In the genomic region with DNA sequence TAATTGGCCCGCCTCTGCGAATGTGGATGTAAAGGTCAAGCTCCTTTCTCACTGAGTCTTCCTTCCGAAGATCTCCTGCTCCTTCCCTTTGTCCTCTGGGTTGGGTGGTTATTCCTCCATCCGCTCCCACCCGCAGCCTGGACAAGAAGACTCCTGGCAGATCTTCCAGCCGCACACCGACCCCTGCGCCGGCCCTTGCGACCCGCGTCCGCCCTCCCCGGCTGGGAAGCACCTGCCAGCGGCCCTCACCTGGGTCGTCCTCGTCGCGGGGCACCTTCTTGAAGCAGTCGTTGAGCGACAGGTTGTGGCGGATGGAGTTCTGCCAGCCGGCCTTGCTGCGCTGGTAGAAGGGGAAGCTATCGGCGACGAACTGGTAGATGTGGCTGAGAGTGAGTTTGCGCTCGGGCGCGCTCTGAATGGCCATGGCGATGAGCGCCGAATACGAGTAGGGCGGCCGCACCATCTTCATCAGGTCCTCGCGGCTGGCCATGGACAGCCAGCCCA, we compare ENCODE assay signal across 9 cellular contexts.
DNase-seq lines count a peak whose midpoint lies in the region; ATAC-seq and TF ChIP-seq lines count a peak whose summit lies in the region.
"Had no signal": no experiment of that assay in that cellular context is flagged by ENCODE, and none has a peak within 500 bp of the region (broad histone marks: within the 10 kb centered on the region; RNA-seq: fewer than 3 reads in every experiment).

No MANE protein-coding gene starts in this region.

- peak; percentile 24 for ATAC-seq in GM18909 (IDR thresholded peaks at IDR 0.05; ENCODE audit: poor library complexity, unreplicated experiment)

- peak; percentile 60 for DNase-seq in NCI-H146 (lab: John Stamatoyannopoulos, UW)
- DNase-seq in astrocyte of the hippocampus (ENCODE audit: low read depth, low spot score), result peak; percentile 34
- no peak for DNase-seq in nephron progenitor cell
- DNase-seq in inferior parietal cortex (ENCODE audit: extremely low spot score), result no peak
- no peak for DNase-seq in NCI-H510A (lab: John Stamatoyannopoulos, UW)
- DNase-seq in amniotic stem cell (lab: John Stamatoyannopoulos, UW), result no peak
- no peak for DNase-seq in epidermal melanocyte (ENCODE audit: insufficient read length, low spot score)
- DNase-seq: NCI-H1048 had no signal

- peaks cover 6% of the 10 kb centered on the region for H3K4me1 Mint-ChIP-seq in nephron progenitor cell

- peak overlapping the region; percentile 80 for H3K4me3 Mint-ChIP-seq in nephron progenitor cell

- no peaks in the 10 kb centered on the region for H3K36me3 Mint-ChIP-seq in nephron progenitor cell (ENCODE audit: low read depth)

- peaks cover 69% of the 10 kb centered on the region for H3K27me3 Mint-ChIP-seq in nephron progenitor cell (ENCODE audit: low read depth, poor library complexity)

- H3K9me3 Mint-ChIP-seq in nephron progenitor cell, result no peaks in the 10 kb centered on the region

- TF ChIP-seq CTCF in nephron progenitor cell (IDR thresholded peaks at IDR 0.05), result no peak

- H3K27ac Mint-ChIP-seq in nephron progenitor cell, result no peak overlapping the region

Comparison
In these comparisons a context has a peak if more than half of its experiments do, and no peak if none do; other contexts are left out.
1. DNase-seq: peak in NCI-H146 (single experiment) and astrocyte of the hippocampus (single experiment); none in nephron progenitor cell (single experiment), inferior parietal cortex (single experiment), NCI-H510A (single experiment), amniotic stem cell (single experiment) and epidermal melanocyte (single experiment).